Comparison of ENCODE assay signal across 11 cellular contexts in the genomic region with DNA sequence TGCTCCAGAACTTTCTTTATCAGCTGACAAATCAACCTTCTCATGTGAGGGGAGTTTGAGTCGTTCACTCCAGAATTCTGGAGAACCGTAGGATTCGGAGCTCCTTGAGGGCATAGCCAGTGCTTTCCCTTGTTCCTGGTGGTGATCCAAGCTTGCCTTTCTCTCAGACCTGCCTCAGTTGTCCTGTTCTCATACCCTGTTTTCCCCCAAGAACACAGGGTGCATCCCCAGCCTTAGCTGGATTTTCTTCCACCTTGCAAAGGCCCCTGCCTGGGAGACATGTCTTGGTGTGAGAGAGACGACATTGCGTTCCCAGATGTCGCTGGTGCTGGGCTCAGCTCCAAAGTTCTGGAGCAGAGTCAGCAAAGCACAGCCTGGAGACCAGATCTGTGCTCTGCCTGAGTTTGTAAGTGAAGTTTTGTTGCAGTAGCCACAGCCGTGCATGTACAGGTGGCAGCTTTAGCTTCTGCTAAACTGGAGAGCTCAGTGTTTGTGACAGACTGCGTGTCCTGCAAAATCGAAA. TPM values are rescaled to one million over a fixed set of nuclear protein-coding genes. Genes with fewer than 3 reads are reported as not detected.
DNase-seq lines count a peak whose midpoint lies in the region; ATAC-seq, FAIRE-seq and TF ChIP-seq lines count a peak whose summit lies in the region.
"Had no signal": no experiment of that assay in that cellular context is flagged by ENCODE, and none has a peak within 500 bp of the region (broad histone marks: within the 10 kb centered on the region; RNA-seq: fewer than 3 reads in every experiment).

No MANE protein-coding gene starts in this region.

- H3K9ac ChIP-seq in KMS-11 (no peak overlapping the region), neural cell (ENCODE audit: low read length) (no peak overlapping the region)

- no peak; the same call in 1 of the 2 replicates for TF ChIP-seq CTCF in BE2C (IDR thresholded peaks at IDR 0.05; ENCODE audit: low read depth, low read length)
- peak; percentile 44; the same call in 1 of the 2 replicates for TF ChIP-seq CTCF in KMS-11 (conservative IDR thresholded peaks at IDR 0.05; ENCODE audit: low read depth, low read length)
- no peak for TF ChIP-seq CTCF in bronchial epithelial cell (IDR thresholded peaks at IDR 0.05; ENCODE audit: insufficient read depth, low read length, severe bottlenecking)
- TF ChIP-seq CTCF in neural cell (IDR thresholded peaks at IDR 0.05; ENCODE audit: poor library complexity, severe bottlenecking): no peak
- TF ChIP-seq CTCF in sigmoid colon (IDR thresholded peaks at IDR 0.05): peak in 1 of 4 experiments; percentile 4

- H3F3A ChIP-seq in neural cell (ENCODE audit: insufficient read depth, low read length, poor library complexity, severe bottlenecking): no peaks in the 10 kb centered on the region

- peak; percentile 3 for TF ChIP-seq RAD21 in neural cell (conservative IDR thresholded peaks at IDR 0.05)

- H3K4me1 Mint-ChIP-seq in T-cell: peaks cover 31 to 40% (median 35%) of the 10 kb centered on the region in 3 donors

- H3K9me2 ChIP-seq in neural cell (ENCODE audit: insufficient read depth, low read length): no peaks in the 10 kb centered on the region

- H3K9me3 Mint-ChIP-seq in T-cell: no peaks in the 10 kb centered on the region

- H3K79me2 ChIP-seq in KMS-11 (ENCODE audit: insufficient read depth, low read depth): no peaks in the 10 kb centered on the region
- no peaks in the 10 kb centered on the region for H3K79me2 ChIP-seq in neural cell (replicated peaks; ENCODE audit: insufficient read depth, low read length)

- peak; percentile 52 for DNase-seq in BE2C
- DNase-seq in bronchial epithelial cell (ENCODE audit: low read depth): no peak
- DNase-seq in activated naive CD4-positive, alpha-beta T cell (lab: John Stamatoyannopoulos, UW): no peak
- no peak for DNase-seq in sigmoid colon
- no peak for DNase-seq in T-cell
- DNase-seq: NCI-H2029 treated with DMSO at 0.1 percent for 48 hours had no signal

- intact Hi-C loops in sigmoid colon (cut with DNase I): loop anchor here (1.0 to 2.0 kb wide), 2 partner anchors 40 to 114 kb away; a partner anchor contains a TSS

- CTCF ChIA-PET in T-cell (lab: Charles Lee): interaction anchor here (0.5 to 2.7 kb wide), 35 partner anchors 11 to 574 kb away, joined by 3 to 32 read pairs (median 4); no protein-coding TSS in a partner anchor

- peak; percentile 28 for FAIRE-seq in bronchial epithelial cell (lab: Jason Lieb, UNC)

- H3K9me3 ChIP-seq in BE2C: no peaks in the 10 kb centered on the region
- no peaks in the 10 kb centered on the region for H3K9me3 ChIP-seq in neural cell (ENCODE audit: low read length)
- no peaks in the 10 kb centered on the region for H3K9me3 ChIP-seq in sigmoid colon
- H3K9me3 ChIP-seq: ovary, SJSA1 had no signal

- H3K4me3 Mint-ChIP-seq in T-cell: no peak overlapping the region

- H3K27ac ChIP-seq in KMS-11: no peak overlapping the region
- H3K27ac ChIP-seq in neural cell (ENCODE audit: low read length): no peak overlapping the region
- no peak overlapping the region for H3K27ac ChIP-seq in sigmoid colon
- H3K27ac ChIP-seq: ovary, SJSA1 had no signal

- ATAC-seq in HG02970 (IDR thresholded peaks at IDR 0.05; ENCODE audit: low FRiP score, unreplicated experiment) (no peak), T-cell (replicated peaks in 1 of 4) (no peak)

- H3K4me3 ChIP-seq in BE2C (ENCODE audit: low read depth, low read length): no peak overlapping the region
- no peak overlapping the region for H3K4me3 ChIP-seq in KMS-11 (IDR thresholded peaks at IDR 0.05; ENCODE audit: insufficient read depth, low read depth, low read length)
- H3K4me3 ChIP-seq in bronchial epithelial cell (ENCODE audit: low read depth, low read length): no peak overlapping the region
- H3K4me3 ChIP-seq in neural cell (ENCODE audit: low read length): no peak overlapping the region
- no peak overlapping the region for H3K4me3 ChIP-seq in sigmoid colon
- H3K4me3 ChIP-seq: ovary, SJSA1 had no signal

- TF ChIP-seq EP300 in neural cell (conservative IDR thresholded peaks at IDR 0.05; ENCODE audit: poor library complexity, severe bottlenecking) (no peak), sigmoid colon (IDR thresholded peaks at IDR 0.05) (no peak)

- H3K27me3 ChIP-seq in BE2C (no peaks in the 10 kb centered on the region), KMS-11 (ENCODE audit: insufficient read depth, low read depth) (no peaks in the 10 kb centered on the region), bronchial epithelial cell (ENCODE audit: control insufficient read depth, insufficient read depth, low read length) (no peaks in the 10 kb centered on the region), neural cell (ENCODE audit: insufficient read depth, low read depth, low read length) (no peaks in the 10 kb centered on the region), sigmoid colon (no peaks in the 10 kb centered on the region)
- H3K27me3 ChIP-seq: ovary, SJSA1 had no signal

- H3K36me3 Mint-ChIP-seq in T-cell: peaks cover 3% of the 10 kb centered on the region

- POLR2A ChIA-PET in T-cell (lab: Charles Lee): interaction anchor here (0.7 to 1.4 kb wide), 5 partner anchors 21 to 111 kb away, joined by 3 to 7 read pairs (median 3); no protein-coding TSS in a partner anchor

- WGBS in sigmoid colon, 2 donors: 84 to 87% methylated on average over 9 of the region's 9 CpGs

- TF ChIP-seq POLR2A in sigmoid colon (IDR thresholded peaks at IDR 0.05): no peak

- H3K4me1 ChIP-seq in BE2C: peaks cover 13% of the 10 kb centered on the region
- no peaks in the 10 kb centered on the region for H3K4me1 ChIP-seq in KMS-11 (ENCODE audit: low read depth, poor library complexity, severe bottlenecking)
- peaks cover 0 to 42% (median 36%) of the 10 kb centered on the region in 4 donors for H3K4me1 ChIP-seq in sigmoid colon

- H3K4me2 ChIP-seq in KMS-11 (no peak overlapping the region), neural cell (ENCODE audit: low read length) (no peak overlapping the region)

- H3K27me3 Mint-ChIP-seq in T-cell: no peaks in the 10 kb centered on the region

- H3K36me3 ChIP-seq in BE2C (no peaks in the 10 kb centered on the region), KMS-11 (ENCODE audit: insufficient read depth) (no peaks in the 10 kb centered on the region), bronchial epithelial cell (ENCODE audit: control insufficient read depth, insufficient read depth, low read length) (no peaks in the 10 kb centered on the region), neural cell (ENCODE audit: insufficient read depth, low read length) (no peaks in the 10 kb centered on the region), sigmoid colon (no peaks in the 10 kb centered on the region)
- H3K36me3 ChIP-seq: ovary, SJSA1 had no signal

- H3K27ac Mint-ChIP-seq in T-cell: no peak overlapping the region

- H2AFZ ChIP-seq in KMS-11 (ENCODE audit: low read depth): no peak overlapping the region
- no peak overlapping the region for H2AFZ ChIP-seq in neural cell (ENCODE audit: low read depth, low read length)

- H4K20me1 ChIP-seq in KMS-11 (ENCODE audit: insufficient read depth) (no peaks in the 10 kb centered on the region), neural cell (ENCODE audit: insufficient read depth) (no peaks in the 10 kb centered on the region)

TF ChIP-seq in neural cell, 6 proteins besides CTCF, POLR2A, EP300 and RAD21:
- TF ChIP-seq TAF1 (IDR thresholded peaks at IDR 0.05; ENCODE audit: low read depth): no peak
- TF ChIP-seq SMC3 (conservative IDR thresholded peaks at IDR 0.05; ENCODE audit: poor library complexity): peak; percentile 5

RNA-seq across cellular contexts. Expression of a gene that starts 40.0 kb away (rescaled TPM):
- polyA plus RNA-seq in BE2C (2012; ENCODE audit: insufficient read depth, insufficient read length, low read depth): 9.5 TPM
- total RNA-seq in bronchial epithelial cell (132 and 138 TPM in 2 replicates), sigmoid colon (10 to 100 TPM in 3 of 4 donors, 1 to 10 TPM in 1; 6.0 to 19.3 (median 13.6) TPM), T-cell (10 to 100 TPM in 2 of 5 donors, 1 to 10 TPM in 3; 4.1 to 51.1 (median 6.2) TPM)
- polyA plus RNA-seq in neural cell (14.2 and 17.1 TPM in 2 replicates), sigmoid colon (10 to 100 TPM in 2 of 3 donors, 1 to 10 TPM in 1; 8.1 to 15.6 (median 10.2) TPM)
- polyA minus RNA-seq in neural cell: 33.4 and 38.4 TPM in 2 replicates

RNA-seq across cellular contexts. Expression of a gene that starts 56.3 kb away (rescaled TPM):
- not detected for polyA plus RNA-seq in BE2C (2012; ENCODE audit: insufficient read depth, insufficient read length, low read depth)
- total RNA-seq in bronchial epithelial cell: 0.26 and 0.64 TPM in 2 replicates
- polyA plus RNA-seq in neural cell: not detected in 2 replicates
- polyA minus RNA-seq in neural cell: not detected in 2 replicates
- 10 to 100 TPM; 14.3 to 45.1 (median 23.7) TPM for total RNA-seq in sigmoid colon
- 1,000 to 10,000 TPM; 1,800 to 7,065 (median 3,772) TPM for polyA plus RNA-seq in sigmoid colon
- 1 to 10 TPM in 2 of 5 donors, not detected in 3; 1.3 to 1.7 TPM for total RNA-seq in T-cell
- total RNA-seq: SJSA1 had no signal
